Comparison of ENCODE assay signal across 6 cellular contexts in the genomic region with DNA sequence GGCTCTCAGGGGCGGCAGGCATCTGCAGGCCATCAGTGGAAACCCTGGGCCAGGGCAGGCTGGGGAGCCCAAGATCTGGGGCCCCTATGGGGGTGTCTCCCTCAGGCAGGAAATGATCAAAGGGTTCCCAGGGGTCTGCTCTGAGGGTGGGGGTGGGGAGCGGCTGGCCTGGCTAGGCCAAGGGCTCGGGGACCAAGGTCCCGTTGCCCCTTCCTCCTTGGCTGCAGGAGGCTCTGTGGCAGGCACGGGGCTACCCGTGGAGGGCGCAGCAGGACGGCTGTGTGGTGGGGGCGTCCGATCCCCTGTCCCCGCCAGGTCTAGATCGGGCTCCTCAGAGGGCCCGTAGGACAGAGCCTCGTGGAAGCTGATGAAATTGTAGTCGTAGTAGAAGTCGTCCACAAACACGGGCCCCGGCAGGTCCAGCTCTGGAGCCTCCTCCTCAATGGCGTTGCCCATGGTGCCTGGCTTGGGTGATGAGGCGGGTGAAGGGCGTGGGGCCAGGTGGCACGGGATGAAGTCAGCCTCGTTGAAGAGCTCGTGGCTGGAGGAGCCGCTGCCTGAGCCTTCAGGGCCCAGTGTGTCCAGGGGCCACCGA.
DNase-seq lines count a peak whose midpoint lies in the region; ATAC-seq and TF ChIP-seq lines count a peak whose summit lies in the region.
"Not testable (repeated sequence)": the region's sequence is repeated elsewhere in the genome, so short reads cannot be mapped to it uniquely, and the experiment has no call there.

No MANE protein-coding gene starts in this region.

- H2BK15ac ChIP-seq in mesenchymal stem cell (ENCODE audit: low read depth, poor library complexity, severe bottlenecking), result not testable (repeated sequence)

- not testable (repeated sequence) for H3K4me1 Mint-ChIP-seq in endodermal cell

- not testable (repeated sequence) for H4K8ac ChIP-seq in mesenchymal stem cell (ENCODE audit: low read length)

- not testable (repeated sequence) for H3K18ac ChIP-seq in mesenchymal stem cell (ENCODE audit: low read depth in 1 of 2, low read length in 2 of 2)

- H4K91ac ChIP-seq in mesenchymal stem cell (ENCODE audit: low read length), result peak overlapping the region; percentile 27

- not testable (repeated sequence) for H2BK5ac ChIP-seq in mesenchymal stem cell (ENCODE audit: low read depth, low read length, poor library complexity, severe bottlenecking)

- not testable (repeated sequence) for ATAC-seq in RWPE2 (ENCODE audit: low read depth)

- not testable (repeated sequence) for H2BK120ac ChIP-seq in mesenchymal stem cell (ENCODE audit: low read depth, low read length)

- not testable (repeated sequence) for H3K27ac Mint-ChIP-seq in endodermal cell

- H3K27ac ChIP-seq in RWPE2 (ENCODE audit: poor library complexity, severe bottlenecking); endodermal cell (ENCODE audit: low read depth, low read length); right atrium auricular region; mesenchymal stem cell (ENCODE audit: low read length, poor library complexity, severe bottlenecking): not testable (repeated sequence)

- H3K9me3 Mint-ChIP-seq in endodermal cell, result not testable (repeated sequence)

- H3K36me3 ChIP-seq in RWPE2 (ENCODE audit: low read depth); endodermal cell (ENCODE audit: control insufficient read depth, insufficient read depth, low read length); right atrium auricular region; mesenchymal stem cell (ENCODE audit: control insufficient read depth in 1 of 2, insufficient read depth in 2 of 2, low read depth in 1 of 2, low read length in 2 of 2): not testable (repeated sequence)

- not testable (repeated sequence) for H3K4me2 ChIP-seq in mesenchymal stem cell (ENCODE audit: low read length, poor library complexity, severe bottlenecking)

- H2BK12ac ChIP-seq in mesenchymal stem cell (ENCODE audit: low read length in 2 of 2), result not testable (repeated sequence)

- not testable (repeated sequence) for H3K27me3 ChIP-seq in RWPE2 (ENCODE audit: insufficient read depth, poor library complexity, severe bottlenecking); endodermal cell (ENCODE audit: control insufficient read depth, insufficient read depth, low read length, poor library complexity, severe bottlenecking); right atrium auricular region; mesenchymal stem cell (ENCODE audit: control insufficient read depth in 1 of 2, insufficient read depth in 1 of 2, low read length in 2 of 2)

- not testable (repeated sequence) for H3K23ac ChIP-seq in mesenchymal stem cell (ENCODE audit: low read length in 2 of 2)

- DNase-seq in RWPE2 (ENCODE audit: low spot score) (peak; percentile 21), endodermal cell (peak; percentile 16), right atrium auricular region (ENCODE audit: low spot score) (peak; percentile 44), posterior vena cava (ENCODE audit: low spot score) (peak; percentile 12)
- DNase-seq in activated effector memory CD4-positive, alpha-beta T cell treated with anti-CD3 and anti-CD28 coated beads, Interleukin-2, amount 50 U/mL, for 16 hours, result peak; percentile 46
- not testable (repeated sequence) for DNase-seq in mesenchymal stem cell

- not testable (repeated sequence) for H3K79me1 ChIP-seq in mesenchymal stem cell (replicated peaks; ENCODE audit: low read length, poor library complexity, severe bottlenecking)

- not testable (repeated sequence) for H3K4me3 ChIP-seq in RWPE2 (ENCODE audit: severe bottlenecking); endodermal cell (ENCODE audit: low read length); right atrium auricular region; mesenchymal stem cell (ENCODE audit: insufficient read depth in 1 of 2, low read depth in 1 of 2, low read length in 2 of 2)

- H2AFZ ChIP-seq in mesenchymal stem cell (ENCODE audit: low read depth, low read length), result not testable (repeated sequence)

- H3K4me3 Mint-ChIP-seq in endodermal cell, result not testable (repeated sequence)

- WGBS in endodermal cell (ENCODE audit: insufficient coverage in 1 of 2, insufficient read length in 1 of 2), 2 experiments, result 66 to 90% methylated on average over 4 to 23 of the region's 26 CpGs
- 84% methylated on average over 15 of the region's 26 CpGs for WGBS in mesenchymal stem cell

- not testable (repeated sequence) for H3K9me3 ChIP-seq in RWPE2 (ENCODE audit: severe bottlenecking); endodermal cell (ENCODE audit: control insufficient read depth, low read length); right atrium auricular region; mesenchymal stem cell (ENCODE audit: control insufficient read depth, low read length)

- not testable (repeated sequence) for H3K9ac ChIP-seq in endodermal cell (ENCODE audit: extremely low read depth, low read length, poor library complexity, severe bottlenecking); mesenchymal stem cell (ENCODE audit: low read length)

- not testable (repeated sequence) for H3K4ac ChIP-seq in mesenchymal stem cell (ENCODE audit: low read depth in 1 of 2, low read length in 2 of 2)

- intact Hi-C loops in posterior vena cava (cut with DNase I), result not testable (repeated sequence)

- not testable (repeated sequence) for H3K36me3 Mint-ChIP-seq in endodermal cell (ENCODE audit: low read depth)

- not testable (repeated sequence) for TF ChIP-seq CTCF in RWPE2 (IDR thresholded peaks at IDR 0.05; ENCODE audit: poor library complexity, severe bottlenecking); endodermal cell (conservative IDR thresholded peaks at IDR 0.05); right atrium auricular region (IDR thresholded peaks at IDR 0.05)

- H3K14ac ChIP-seq in mesenchymal stem cell (ENCODE audit: low read length in 2 of 2), result not testable (repeated sequence)

- H2AK5ac ChIP-seq in mesenchymal stem cell (ENCODE audit: low read length, severe bottlenecking), result not testable (repeated sequence)

- not testable (repeated sequence) for H3K4me1 ChIP-seq in RWPE2 (ENCODE audit: insufficient read depth, poor library complexity, severe bottlenecking); endodermal cell (ENCODE audit: control insufficient read depth, insufficient read depth, low read length); right atrium auricular region; mesenchymal stem cell (ENCODE audit: control insufficient read depth, insufficient read depth, low read depth, low read length)

- H3K27me3 Mint-ChIP-seq in endodermal cell (ENCODE audit: insufficient read depth), result not testable (repeated sequence)
